In genomic region chr4:41476310-41476709, GRCh38 we compare ENCODE assay signal across 17 cellular contexts.
A peak's percentile ranks its signal among the peaks of the same experiment; 100 is the strongest.
DNase-seq lines count a peak whose midpoint lies in the region; ATAC-seq, FAIRE-seq and TF ChIP-seq lines count a peak whose summit lies in the region.
"Had no signal": no experiment of that assay in that cellular context is flagged by ENCODE, and none has a peak within 500 bp of the region (broad histone marks: within the 10 kb centered on the region; RNA-seq: fewer than 3 reads in every experiment).

No MANE protein-coding gene starts in this region.

- no peak overlapping the region for H4K5ac ChIP-seq in H1 (ENCODE audit: insufficient read length, low read depth, low read length)

- no peaks in the 10 kb centered on the region for H3K79me2 ChIP-seq in H1 (ENCODE audit: control insufficient read depth in 1 of 2, insufficient read depth in 2 of 2, low read length in 2 of 2)

- H3K56ac ChIP-seq in H1 (replicated peaks; ENCODE audit: insufficient read length, low read depth, low read length) = no peak overlapping the region

- no peak overlapping the region for H3K9ac ChIP-seq in H1 (replicated peaks in 1 of 4; ENCODE audit: extremely low read depth in 1 of 4, low read depth in 3 of 4, low read length in 3 of 4)

- no peak overlapping the region for H4K91ac ChIP-seq in H1 (replicated peaks; ENCODE audit: insufficient read length, low read length)

- H3K79me1 ChIP-seq in H1 (ENCODE audit: low read depth, low read length) = no peaks in the 10 kb centered on the region

- H3K4me1 ChIP-seq in SJCRH30 (peaks cover 37% of the 10 kb centered on the region), H1 (replicated peaks in 1 of 4; ENCODE audit: control insufficient read depth in 3 of 4, insufficient read depth in 4 of 4, low read length in 3 of 4) (peaks cover 0 to 12% (median 2%) of the 10 kb centered on the region in 4 experiments; a peak in 2 of 7 replicates)

- WGBS in H1 (ENCODE audit: extremely low coverage in 1 of 2, insufficient coverage in 1 of 2, insufficient read length in 1 of 2, insufficient replicate concordance in 2 of 2, low coverage in 1 of 2, low lambda C conversion rate in 2 of 2, missing lambda C conversion rate in 1 of 2), 2 experiments = 92% methylated on average over 3 of the region's 3 CpGs; no CpG with 5 or more reads in 1 of the 2 experiments

- TF ChIP-seq POLR2A in H1 (IDR thresholded peaks at IDR 0.05; ENCODE audit: control extremely low read depth in 1 of 2, low read depth in 2 of 2, low read length in 2 of 2) = no peak

- H3K18ac ChIP-seq in H1 (ENCODE audit: extremely low read depth, low read length) = no peak overlapping the region

- H4K8ac ChIP-seq in H1 (ENCODE audit: extremely low read depth, insufficient read depth, low read length) = no peak overlapping the region

- no peak for TF ChIP-seq EP300 in H1 (IDR thresholded peaks at IDR 0.05; ENCODE audit: borderline replicate concordance in 1 of 2, low read depth in 2 of 2, low read length in 2 of 2)

- H3K23ac ChIP-seq in H1 (ENCODE audit: insufficient read length) = no peak overlapping the region

- no peak overlapping the region for H2AFZ ChIP-seq in H1 (ENCODE audit: low read length)

- peak; percentile 32 for DNase-seq in Ammon's horn (ENCODE audit: low spot score)
- peak; percentile 39 for DNase-seq in G401 (ENCODE audit: low spot score)
- DNase-seq in SJCRH30 = peak; percentile 19 to 36
- no peak for DNase-seq in H1 (ENCODE audit: low read depth in 1 of 2, low spot score in 2 of 2)
- no peak for DNase-seq in HK-2 (ENCODE audit: unreplicated experiment)
- DNase-seq: CD8-positive, alpha-beta T cell; GF-D8; H7; NCI-H146; NCI-H2081 treated with DMSO at 0.1 percent for 48 hours; NCI-H2227 treated with DMSO at 0.1 percent for 48 hours; NCI-H526 treated with DMSO at 0.1 percent for 48 hours had no signal

- no peak overlapping the region for H2AK5ac ChIP-seq in H1 (ENCODE audit: low read depth, low read length)

- no peak for TF ChIP-seq RAD21 in H1 (IDR thresholded peaks at IDR 0.05 in 1 of 2, conservative IDR thresholded peaks at IDR 0.05 in 1 of 2; ENCODE audit: low read depth in 2 of 2, low read length in 2 of 2)

- H3K14ac ChIP-seq in H1 (ENCODE audit: insufficient read length) = no peak overlapping the region

- H3K4me2 ChIP-seq in H1 (ENCODE audit: insufficient read depth in 1 of 2, low read depth in 2 of 2, low read length in 2 of 2) = no peak overlapping the region

- no peak overlapping the region for H3K4ac ChIP-seq in H1 (replicated peaks; ENCODE audit: insufficient read length, low read depth, low read length)

- no peak overlapping the region for H2BK120ac ChIP-seq in H1 (replicated peaks; ENCODE audit: low read depth, low read length)

- POLR2A ChIA-PET in H1 (lab: Charles Lee; ENCODE audit: partially characterized antibody) = interaction anchor here (0.8 kb wide), 1 partner anchor 20 kb away, joined by 3 read pairs; no protein-coding TSS in a partner anchor

- H3K27me3 ChIP-seq in SJCRH30 (no peaks in the 10 kb centered on the region), H1 (replicated peaks in 1 of 4; ENCODE audit: control insufficient read depth in 3 of 4, extremely low read depth in 1 of 4, insufficient read depth in 3 of 4, low read length in 3 of 4) (no peaks in the 10 kb centered on the region)

- TF ChIP-seq CTCF in H1 (IDR thresholded peaks at IDR 0.05; ENCODE audit: control extremely low read depth in 1 of 3, insufficient read depth in 1 of 3, low read depth in 1 of 3, low read length in 3 of 3) = no peak

- ATAC-seq in GM18870 (IDR thresholded peaks at IDR 0.05; ENCODE audit: unreplicated experiment) (no peak), GM21447 (IDR thresholded peaks at IDR 0.05; ENCODE audit: unreplicated experiment) (no peak)
- ATAC-seq: CD8-positive, alpha-beta T cell had no signal

- H3K4me3 ChIP-seq in SJCRH30 (no peak overlapping the region), H1 (ENCODE audit: extremely low read depth in 1 of 4, insufficient read depth in 2 of 4, low read depth in 3 of 4, low read length in 4 of 4) (no peak overlapping the region)

- no peak overlapping the region for H2BK20ac ChIP-seq in H1 (ENCODE audit: low read length)

- H3K9me3 ChIP-seq in SJCRH30 (replicated peaks) = no peaks in the 10 kb centered on the region
- H3K9me3 ChIP-seq in H1 (ENCODE audit: insufficient read depth in 2 of 2, low read depth in 1 of 2, low read length in 1 of 2) = no peaks in the 10 kb centered on the region

- H3K36me3 ChIP-seq in SJCRH30 (no peaks in the 10 kb centered on the region), H1 (ENCODE audit: control insufficient read depth in 2 of 4, insufficient read depth in 4 of 4, low read length in 3 of 4) (no peaks in the 10 kb centered on the region)

- H2BK5ac ChIP-seq in H1 (ENCODE audit: low read depth, low read length) = no peak overlapping the region

- peak overlapping the region; percentile 68; the same call in 1 of the 2 replicates for H3K27ac ChIP-seq in SJCRH30
- no peak overlapping the region for H3K27ac ChIP-seq in H1 (ENCODE audit: low read depth, low read length)

- CTCF ChIA-PET in H1 (lab: Charles Lee; ENCODE audit: partially characterized antibody) = interaction anchor here (1.1 to 1.8 kb wide), 4 partner anchors 9 to 185 kb away, joined by 3 to 5 read pairs (median 4); no protein-coding TSS in a partner anchor

- no peaks in the 10 kb centered on the region for H4K20me1 ChIP-seq in H1 (replicated peaks in 1 of 2; ENCODE audit: control insufficient read depth in 1 of 2, insufficient read depth in 2 of 2, low read length in 2 of 2)

- FAIRE-seq in H1 (lab: Jason Lieb, UNC) = no peak
- FAIRE-seq: D721Med, GM12892, GM19239 had no signal

- in situ Hi-C loops in G401 (cut with HindIII; ENCODE audit: low sequenced_read_pairs) = no loop called here

- no peak overlapping the region for H2BK15ac ChIP-seq in H1 (ENCODE audit: low read length)

- no peaks in the 10 kb centered on the region for H3K23me2 ChIP-seq in H1 (ENCODE audit: low read depth, low read length)

- no peak overlapping the region for H2BK12ac ChIP-seq in H1 (ENCODE audit: low read depth, low read length)

TF ChIP-seq in H1, 55 proteins besides CTCF, POLR2A, EP300 and RAD21:
- TF ChIP-seq RFX5 (IDR thresholded peaks at IDR 0.05; ENCODE audit: borderline replicate concordance, low read depth, low read length) = no peak
- peak; percentile 61; the same call in 1 of the 2 replicates for TF ChIP-seq YY1 (IDR thresholded peaks at IDR 0.05; ENCODE audit: low read depth, low read length)

Comparison
In these comparisons a context has a peak if more than half of its experiments do, and no peak if none do; other contexts are left out.
1. DNase-seq: peak in Ammon's horn (single experiment), G401 (single experiment) and SJCRH30 (2 of 2); none in H1 (0 of 2) and HK-2 (single experiment).